Comparison of ENCODE assay signal across 21 cellular contexts in genomic region chr19:17105548-17105947, GRCh38. TPM values are rescaled to one million over a fixed set of nuclear protein-coding genes. Genes with fewer than 3 reads are reported as not detected.
DNase-seq lines count a peak whose midpoint lies in the region; ATAC-seq, FAIRE-seq and TF ChIP-seq lines count a peak whose summit lies in the region.
"Had no signal": no experiment of that assay in that cellular context is flagged by ENCODE, and none has a peak within 500 bp of the region (broad histone marks: within the 10 kb centered on the region; RNA-seq: fewer than 3 reads in every experiment).

No MANE protein-coding gene starts in this region.

- no peak overlapping the region; the same call in 1 of the 2 replicates for H3K4me2 ChIP-seq in BLaER1
- H3K4me2 ChIP-seq in OCI-LY3 (ENCODE audit: low read length): peak overlapping the region; percentile 79
- H3K4me2 ChIP-seq: PC-9 had no signal

- H3K27me3 ChIP-seq in BLaER1: no peaks in the 10 kb centered on the region
- H3K27me3 ChIP-seq in OCI-LY3 (ENCODE audit: low read depth, low read length): no peaks in the 10 kb centered on the region
- H3K27me3 ChIP-seq: left lung, uterus had no signal

- H3K27ac Mint-ChIP-seq in naive B cell: peak overlapping the region; percentile 83 to 94 (median 88)
- H3K27ac Mint-ChIP-seq: nephron progenitor cell had no signal

- peaks cover 67 to 88% (median 73%) of the 10 kb centered on the region in 3 donors for H3K4me1 Mint-ChIP-seq in naive B cell

- DNase-seq in GM18507 (ENCODE audit: extremely low spot score, insufficient read length, low read depth) (no peak), naive B cell (peak; percentile 32), NCI-H1417 treated with DMSO at 0.1 percent for 48 hours (lab: John Stamatoyannopoulos, UW) (no peak), left cardiac atrium (no peak)
- DNase-seq in stimulated activated CD4-positive, alpha-beta T cell treated with anti-CD3 and anti-CD28 coated beads, Interleukin-15, amount 100 ng/mL, for 24 hours: no peak
- DNase-seq: activated CD4-positive, alpha-beta T cell treated with anti-CD3 and anti-CD28 coated beads, Interleukin-2, amount 50 U/mL, for 4 hours; activated CD8-positive, alpha-beta memory T cell treated with anti-CD3 and anti-CD28 coated beads, Interleukin-2, amount 50 U/mL, for 48 hours; activated effector memory CD4-positive, alpha-beta T cell treated with anti-CD3 and anti-CD28 coated beads, Interleukin-2, amount 50 U/mL, for 16 hours; head of caudate nucleus; left lung; NCI-H1694; nephron progenitor cell; posterior cingulate gyrus; uterus had no signal

- H3K36me3 Mint-ChIP-seq in naive B cell: peaks cover 4 to 23% of the 10 kb centered on the region in 2 donors

- ATAC-seq in naive B cell (ENCODE audit: low read depth in 2 of 2): peak; percentile 22 to 32
- ATAC-seq in HG03175 (IDR thresholded peaks at IDR 0.05; ENCODE audit: unreplicated experiment): no peak
- no peak for ATAC-seq in left cardiac atrium
- ATAC-seq: left lung had no signal

- no peak overlapping the region for H2AFZ ChIP-seq in OCI-LY3 (ENCODE audit: low read depth, low read length)
- H2AFZ ChIP-seq: PC-9 had no signal

- peaks cover 0 to 6% (median 0%) of the 10 kb centered on the region in 7 donors for H3K9me3 Mint-ChIP-seq in naive B cell
- H3K9me3 Mint-ChIP-seq: mesothelial cell of epicardium had no signal

- FAIRE-seq in GM18507 (lab: Jason Lieb, UNC): peak; percentile 94
- FAIRE-seq: A204.1 had no signal

- H3K27ac ChIP-seq in BLaER1: 0 out of 2 replicates have a peak overlapping the region, but pooled peaks have one; percentile 13
- H3K27ac ChIP-seq in OCI-LY3 (ENCODE audit: low read length): peak overlapping the region; percentile 79
- H3K27ac ChIP-seq: PC-9 had no signal

- H3K4me1 ChIP-seq in BLaER1 (peaks cover 63% of the 10 kb centered on the region), OCI-LY3 (ENCODE audit: low read length) (peaks cover 74% of the 10 kb centered on the region)

- intact Hi-C loops in left cardiac atrium (cut with DNase I): no loop called here

- H3K4me3 Mint-ChIP-seq in naive B cell: peak overlapping the region; percentile 51 to 92 (median 72)
- H3K4me3 Mint-ChIP-seq: mesothelial cell of epicardium, nephron progenitor cell had no signal

- H3K79me2 ChIP-seq in OCI-LY3 (ENCODE audit: low read length): peaks cover 82% of the 10 kb centered on the region

- TF ChIP-seq CTCF in OCI-LY3 (IDR thresholded peaks at IDR 0.05; ENCODE audit: low read depth, low read length): no peak

- H3K9me3 ChIP-seq in BLaER1 (peaks cover 28% of the 10 kb centered on the region), OCI-LY3 (ENCODE audit: insufficient read depth, low read length) (peaks cover 5% of the 10 kb centered on the region; the same call in 1 of the 2 replicates)
- H3K9me3 ChIP-seq: left lung, uterus had no signal

- H3K27me3 Mint-ChIP-seq in naive B cell: no peaks in the 10 kb centered on the region

- no peak overlapping the region for H3K9ac ChIP-seq in BLaER1
- peak overlapping the region; percentile 55 for H3K9ac ChIP-seq in OCI-LY3 (ENCODE audit: low read length)

- H3K36me3 ChIP-seq in BLaER1 (peaks cover 84% of the 10 kb centered on the region), OCI-LY3 (replicated peaks; ENCODE audit: low read depth, low read length) (peaks cover 43% of the 10 kb centered on the region)
- H3K36me3 ChIP-seq: uterus had no signal

- no peak overlapping the region for H3K4me3 ChIP-seq in BLaER1
- H3K4me3 ChIP-seq in OCI-LY3 (ENCODE audit: low read length): peak overlapping the region; percentile 59
- H3K4me3 ChIP-seq: coronary artery, left lung, PC-9, uterus had no signal

- H4K20me1 ChIP-seq in BLaER1: peaks cover 96% of the 10 kb centered on the region
- H4K20me1 ChIP-seq in OCI-LY3 (ENCODE audit: insufficient read depth, low read length): peaks cover 19% of the 10 kb centered on the region

RNA-seq across cellular contexts. Expression of gene MYO9B, which starts 30.0 kb away (rescaled TPM):
- polyA plus RNA-seq in naive B cell (ENCODE audit: low read depth in 6 of 6): 10 to 100 TPM in 2 of 6 donors, 1 to 10 TPM in 4; 3.1 to 34.9 (median 6.9) TPM
- 10 to 100 TPM; 32.5 to 44.6 TPM for total RNA-seq in left cardiac atrium

RNA-seq across cellular contexts. Expression of gene HAUS8, which starts 30.3 kb away (rescaled TPM):
- polyA plus RNA-seq in naive B cell (ENCODE audit: low read depth in 6 of 6): 10 to 100 TPM in 2 of 6 donors, 1 to 10 TPM in 4; 3.9 to 11.4 (median 7.2) TPM
- 1 to 10 TPM; 3.9 to 5.0 TPM for total RNA-seq in left cardiac atrium

Comparison
In these comparisons a context has a peak if more than half of its experiments do, and no peak if none do; other contexts are left out.
1. ATAC-seq: peak in naive B cell (2 of 2); none in HG03175 (single experiment) and left cardiac atrium (0 of 2).